Comparison of ENCODE assay signal across 9 cellular contexts in the genomic region with DNA sequence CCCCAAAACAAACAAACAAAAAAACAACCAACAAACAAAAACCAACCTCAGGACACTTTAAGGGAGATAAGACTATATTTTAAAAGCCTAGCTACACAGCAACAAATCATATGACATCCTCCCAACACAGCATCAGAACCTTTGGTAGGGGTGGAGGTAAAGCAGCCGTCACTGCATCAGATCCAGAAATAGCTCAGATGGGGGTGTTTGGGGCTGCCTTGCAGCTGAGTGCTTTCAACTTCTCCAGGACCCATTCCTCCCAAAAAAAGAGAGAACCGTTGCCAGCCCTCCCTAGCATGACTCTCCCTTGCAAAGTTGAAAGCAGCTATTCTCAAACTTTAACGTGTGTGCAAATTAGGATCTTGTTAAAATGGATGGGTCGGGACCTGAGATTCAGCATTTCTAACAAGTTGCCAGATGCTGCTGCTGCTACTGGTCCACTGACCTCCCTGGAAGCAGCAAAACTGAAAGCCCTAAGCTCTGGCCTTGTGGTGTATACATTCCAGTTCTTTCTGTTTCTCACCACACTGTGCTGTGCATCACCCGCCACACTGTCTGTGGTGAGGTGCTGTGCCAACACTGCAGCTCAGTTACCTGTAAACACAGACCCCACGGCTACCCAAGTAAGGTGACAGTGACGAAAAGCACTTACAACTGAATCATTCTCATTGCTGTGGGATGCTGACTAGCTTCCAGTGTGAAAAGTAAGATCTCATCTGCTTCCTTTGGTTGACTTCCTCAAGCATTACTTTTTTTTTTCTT. TPM values are rescaled to one million over a fixed set of nuclear protein-coding genes. Genes with fewer than 3 reads are reported as not detected.
DNase-seq lines count a peak whose midpoint lies in the region; ATAC-seq and TF ChIP-seq lines count a peak whose summit lies in the region.
"Had no signal": no experiment of that assay in that cellular context is flagged by ENCODE, and none has a peak within 500 bp of the region (broad histone marks: within the 10 kb centered on the region; RNA-seq: fewer than 3 reads in every experiment).

No MANE protein-coding gene starts in this region.

- TF ChIP-seq CTCF in endodermal cell (conservative IDR thresholded peaks at IDR 0.05) = no peak
- TF ChIP-seq CTCF in psoas muscle (IDR thresholded peaks at IDR 0.05) = no peak
- TF ChIP-seq CTCF in prostate gland (IDR thresholded peaks at IDR 0.05) = no peak

- H3K4me3 Mint-ChIP-seq in endodermal cell = no peak overlapping the region

- intact Hi-C loops in psoas muscle (cut with DNase I) (loop anchor here in 1 of 2 donors (5.0 kb wide), 1 partner anchor 47 kb away; no protein-coding TSS in a partner anchor), prostate gland (cut with DNase I) (no loop called here)

- TF ChIP-seq POLR2A in prostate gland (IDR thresholded peaks at IDR 0.05) = no peak

- H3K9me3 Mint-ChIP-seq in endodermal cell = no peaks in the 10 kb centered on the region

- H3K36me3 ChIP-seq in endodermal cell (ENCODE audit: control insufficient read depth, insufficient read depth, low read length) = peaks cover 71% of the 10 kb centered on the region
- peaks cover 0 to 3% of the 10 kb centered on the region in 2 donors for H3K36me3 ChIP-seq in psoas muscle (ENCODE audit: insufficient read depth in 1 of 2, low read depth in 1 of 2)
- H3K36me3 ChIP-seq in prostate gland = no peaks in the 10 kb centered on the region

- H3K27me3 ChIP-seq in endodermal cell (ENCODE audit: control insufficient read depth, insufficient read depth, low read length, poor library complexity, severe bottlenecking) (no peaks in the 10 kb centered on the region), psoas muscle (ENCODE audit: insufficient read depth in 3 of 3, low read length in 2 of 3) (no peaks in the 10 kb centered on the region), prostate gland (replicated peaks; ENCODE audit: insufficient read depth) (no peaks in the 10 kb centered on the region)

- peak overlapping the region; percentile 67 for H3K27ac Mint-ChIP-seq in endodermal cell

- DNase-seq in activated CD4-positive, CD25-positive, alpha-beta regulatory T cell treated with anti-CD3 and anti-CD28 coated beads, Interleukin-2, amount 50 U/mL, for 72 hours = peak; percentile 71
- no peak for DNase-seq in endodermal cell
- DNase-seq in stimulated activated CD8-positive, alpha-beta memory T cell treated with anti-CD3 and anti-CD28 coated beads, Interleukin-7, amount 100 ng/mL, for 1 hour (ENCODE audit: low read depth in 2 of 2) = peak; percentile 60 to 61
- DNase-seq in psoas muscle = no peak
- DNase-seq in prostate gland (ENCODE audit: low spot score) = no peak
- DNase-seq in DMS153 treated with DMSO at 0.1 percent for 48 hours (lab: John Stamatoyannopoulos, UW; ENCODE audit: unreplicated experiment) = no peak

- no peaks in the 10 kb centered on the region for H3K9me3 ChIP-seq in endodermal cell (ENCODE audit: control insufficient read depth, low read length)
- H3K9me3 ChIP-seq in psoas muscle = no peaks in the 10 kb centered on the region
- H3K9me3 ChIP-seq in prostate gland = no peaks in the 10 kb centered on the region

- no peak overlapping the region for H3K27ac ChIP-seq in endodermal cell (ENCODE audit: low read depth, low read length)
- H3K27ac ChIP-seq in psoas muscle = no peak overlapping the region
- peak overlapping the region in 1 of 2 donors; percentile 18 for H3K27ac ChIP-seq in prostate gland

- H3K4me3 ChIP-seq in endodermal cell (ENCODE audit: low read length) = no peak overlapping the region
- no peak overlapping the region for H3K4me3 ChIP-seq in psoas muscle
- H3K4me3 ChIP-seq in prostate gland = no peak overlapping the region

- H3K27me3 Mint-ChIP-seq in endodermal cell (ENCODE audit: insufficient read depth) = no peaks in the 10 kb centered on the region

- H3K9ac ChIP-seq in endodermal cell (ENCODE audit: extremely low read depth, low read length, poor library complexity, severe bottlenecking) = no peak overlapping the region

- H3K4me1 Mint-ChIP-seq in endodermal cell = peaks cover 14% of the 10 kb centered on the region

- ATAC-seq in GM19328 (IDR thresholded peaks at IDR 0.05; ENCODE audit: unreplicated experiment) = peak; percentile 42
- ATAC-seq in HG03139 (IDR thresholded peaks at IDR 0.05; ENCODE audit: unreplicated experiment) = peak; percentile 57
- ATAC-seq in psoas muscle = no peak
- ATAC-seq: Panc1 had no signal

- peaks cover 65% of the 10 kb centered on the region for H3K36me3 Mint-ChIP-seq in endodermal cell (ENCODE audit: low read depth)

- 84 to 97% methylated on average over 3 to 7 of the region's 7 CpGs for WGBS in endodermal cell (ENCODE audit: insufficient coverage in 1 of 2, insufficient read length in 1 of 2), 2 experiments
- WGBS in psoas muscle, 3 donors = 66 to 75% (median 71%) methylated on average over 7 of the region's 7 CpGs
- 55% methylated on average over 7 of the region's 7 CpGs for WGBS in prostate gland

- H3K4me1 ChIP-seq in endodermal cell (ENCODE audit: control insufficient read depth, insufficient read depth, low read length) (peaks cover 5% of the 10 kb centered on the region), psoas muscle (no peaks in the 10 kb centered on the region), prostate gland (replicated peaks) (peaks cover 4% of the 10 kb centered on the region)

RNA-seq across cellular contexts. Expression of a gene that starts 54.0 kb away (rescaled TPM):
- 100 to 1,000 TPM in 1 of 2 donors, 10 to 100 TPM in 1; 77.7 to 107 TPM for total RNA-seq in endodermal cell
- 101 TPM for polyA plus RNA-seq in endodermal cell (2013, experiment 1 of 2)
- 82.0 TPM for polyA plus RNA-seq in endodermal cell (2013, experiment 2 of 2)
- total RNA-seq in psoas muscle = 10 to 100 TPM; 17.3 to 58.8 (median 31.3) TPM
- 100 to 1,000 TPM in 2 of 3 donors, 10 to 100 TPM in 1; 50.6 to 338 (median 136) TPM for polyA plus RNA-seq in psoas muscle
- 10 to 100 TPM; 24.1 to 45.1 TPM for total RNA-seq in prostate gland

Comparison
In these comparisons a context has a peak if more than half of its experiments do, and no peak if none do; other contexts are left out.
1. ATAC-seq: peak in GM19328 (single experiment) and HG03139 (single experiment); none in psoas muscle (0 of 4).
2. DNase-seq: peak in activated CD4-positive, CD25-positive, alpha-beta regulatory T cell treated with anti-CD3 and anti-CD28 coated beads, Interleukin-2, amount 50 U/mL, for 72 hours (single experiment) and stimulated activated CD8-positive, alpha-beta memory T cell treated with anti-CD3 and anti-CD28 coated beads, Interleukin-7, amount 100 ng/mL, for 1 hour (2 of 2); none in endodermal cell (single experiment), psoas muscle (0 of 2), prostate gland (single experiment) and DMS153 treated with DMSO at 0.1 percent for 48 hours (single experiment).